ENCODE assay signal across 8 cellular contexts in the genomic region with DNA sequence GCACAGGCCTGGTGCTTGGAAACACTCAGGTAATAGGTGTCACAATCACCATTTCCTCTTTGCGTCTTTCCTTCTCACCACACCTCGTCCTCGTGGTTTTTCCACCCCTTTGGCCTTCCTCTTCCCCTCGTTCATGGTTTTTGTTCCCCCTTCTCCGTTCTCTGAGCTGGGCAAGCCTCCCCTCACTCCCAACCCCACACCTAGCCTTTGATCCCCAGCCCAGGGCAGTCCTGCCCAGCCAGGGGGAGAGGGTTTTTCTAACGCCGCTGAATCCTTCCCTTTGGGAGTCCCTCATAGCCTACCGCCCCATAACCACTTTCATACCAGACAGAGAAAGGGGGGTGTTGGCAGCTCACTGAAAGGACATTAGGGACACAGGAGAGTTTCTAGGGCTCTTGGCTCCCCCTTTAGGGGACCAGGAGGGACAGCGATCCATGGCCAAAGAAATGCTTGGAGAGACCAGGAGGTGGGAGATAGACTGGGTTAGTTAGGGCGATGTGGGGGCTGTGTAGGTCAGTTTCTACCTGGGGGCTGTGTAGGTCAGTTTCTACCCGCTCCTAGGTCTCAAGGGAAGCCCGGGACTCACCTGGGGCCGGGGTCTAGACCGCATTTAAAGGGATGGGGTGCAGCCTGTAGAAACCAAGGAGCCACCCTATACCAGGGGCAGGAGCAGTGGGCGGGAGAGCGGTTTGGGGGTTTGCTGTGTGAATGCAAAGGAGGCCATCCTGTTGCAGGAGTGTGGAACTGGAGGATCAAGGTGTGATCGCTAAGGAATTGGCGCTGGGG. TPM values are rescaled to one million over a fixed set of nuclear protein-coding genes. Genes with fewer than 3 reads are reported as not detected.
DNase-seq lines count a peak whose midpoint lies in the region; ATAC-seq, FAIRE-seq and TF ChIP-seq lines count a peak whose summit lies in the region.

No MANE protein-coding gene starts in this region.

- POLR2A ChIA-PET in endothelial cell of umbilical vein (lab: Charles Lee): no interaction called here

- FAIRE-seq in endothelial cell of umbilical vein (lab: Jason Lieb, UNC): peak; percentile 33

- CTCF ChIA-PET in endothelial cell of umbilical vein (lab: Charles Lee): interaction anchor here (0.9 to 6.2 kb wide), 5 partner anchors 10 to 120 kb away, joined by 5 to 130 read pairs (median 60); partner anchors contain the start of genes POP7 and SLC12A9

- H3K9me3 ChIP-seq in endothelial cell of umbilical vein (replicated peaks; ENCODE audit: control insufficient read depth, insufficient read depth, low read length): no peaks in the 10 kb centered on the region

- dilution Hi-C loops in endothelial cell of umbilical vein (cut with MboI; ENCODE audit: extremely low pct_ligation_motif_present, low sequenced_read_pairs): loop anchor here (25.0 kb wide), 1 partner anchor 114 kb away; the partner anchor contains the start of genes EPO and POP7

- H3K36me3 ChIP-seq in endothelial cell of umbilical vein (ENCODE audit: control insufficient read depth in 2 of 2, extremely low read depth in 1 of 2, insufficient read depth in 2 of 2, low read length in 2 of 2): peaks cover 15 to 23% of the 10 kb centered on the region in 2 experiments

- no peaks in the 10 kb centered on the region for H4K20me1 ChIP-seq in endothelial cell of umbilical vein (replicated peaks; ENCODE audit: control insufficient read depth, extremely low read depth, insufficient read depth, low read length)

- peak overlapping the region; percentile 25 for H3K27ac ChIP-seq in endothelial cell of umbilical vein (ENCODE audit: insufficient read depth, low read depth, low read length)

- H3K4me3 ChIP-seq in endothelial cell of umbilical vein (replicated peaks in 1 of 3; ENCODE audit: insufficient read depth in 1 of 3, low read depth in 1 of 3, low read length in 3 of 3): peak overlapping the region; percentile 88 to 92 (median 90)

- peak overlapping the region; percentile 89 for H3K4me2 ChIP-seq in endothelial cell of umbilical vein (ENCODE audit: insufficient read depth, low read length)

- peaks cover 28% of the 10 kb centered on the region for H3K4me1 Mint-ChIP-seq in neural crest cell

- peak; percentile 5 to 19 for TF ChIP-seq CTCF in endothelial cell of umbilical vein (IDR thresholded peaks at IDR 0.05; ENCODE audit: extremely low read depth in 1 of 2, insufficient read depth in 1 of 2, low read depth in 1 of 2, low read length in 2 of 2)
- peak; percentile 30 for TF ChIP-seq CTCF in neural crest cell (conservative IDR thresholded peaks at IDR 0.05)

- H3K9me1 ChIP-seq in endothelial cell of umbilical vein (replicated peaks; ENCODE audit: control insufficient read depth, extremely low read depth, insufficient read depth, low read length): no peaks in the 10 kb centered on the region

- no peaks in the 10 kb centered on the region for H3K27me3 ChIP-seq in endothelial cell of umbilical vein (ENCODE audit: control insufficient read depth in 2 of 2, insufficient read depth in 2 of 2, low read length in 2 of 2)

- peaks cover 3% of the 10 kb centered on the region for H3K27me3 Mint-ChIP-seq in neural crest cell (ENCODE audit: low read depth)

- H2AFZ ChIP-seq in endothelial cell of umbilical vein (ENCODE audit: low read depth, low read length): no peak overlapping the region

- no peak for TF ChIP-seq POLR2A in endothelial cell of umbilical vein (IDR thresholded peaks at IDR 0.05; ENCODE audit: low read depth, low read length)

- H3K27ac Mint-ChIP-seq in neural crest cell (ENCODE audit: unreplicated experiment): peak overlapping the region; percentile 97

- no peak for ATAC-seq in HG02610 (IDR thresholded peaks at IDR 0.05; ENCODE audit: unreplicated experiment)
- no peak for ATAC-seq in GM21515 (IDR thresholded peaks at IDR 0.05; ENCODE audit: unreplicated experiment)

- H3K4me3 Mint-ChIP-seq in neural crest cell: peak overlapping the region; percentile 98

- peaks cover 55% of the 10 kb centered on the region for H3K79me2 ChIP-seq in endothelial cell of umbilical vein (ENCODE audit: control insufficient read depth, insufficient read depth, low read length)

- no peaks in the 10 kb centered on the region for H3K9me3 Mint-ChIP-seq in neural crest cell

- intact Hi-C loops in endothelial cell of umbilical vein (cut with micrococcal nuclease): loop anchor here (1.0 kb wide), 1 partner anchor 26 kb away; the partner anchor contains the start of gene SLC12A9

- DNase-seq in NOMO-1 (lab: John Stamatoyannopoulos, UW; ENCODE audit: unreplicated experiment in 2 of 2): peak; percentile 42 to 44
- no peak for DNase-seq in NOMO-1 treated with dmso at 0.1 percent for 144 hours (lab: John Stamatoyannopoulos, UW; ENCODE audit: unreplicated experiment)
- peak; percentile 74 for DNase-seq in OCI-M1 (lab: John Stamatoyannopoulos, UW)
- DNase-seq in endothelial cell of umbilical vein (ENCODE audit: low read depth, low spot score): peak; percentile 47
- DNase-seq in neural crest cell (ENCODE audit: low read depth, low spot score): no peak
- DNase-seq in medulla oblongata (ENCODE audit: extremely low spot score): no peak

- peaks cover 23% of the 10 kb centered on the region for H3K4me1 ChIP-seq in endothelial cell of umbilical vein (ENCODE audit: control insufficient read depth, extremely low read depth, insufficient read depth, low read length)

- BruUV-seq in endothelial cell of umbilical vein (replicated peaks; lab: Mats Ljungman, UMichigan): TSS peak; percentile 39

- peak overlapping the region; percentile 76 for H3K9ac ChIP-seq in endothelial cell of umbilical vein (replicated peaks; ENCODE audit: extremely low read depth, insufficient read depth, low read length)

- H3K36me3 Mint-ChIP-seq in neural crest cell (ENCODE audit: low read depth): peaks cover 2% of the 10 kb centered on the region

TF ChIP-seq in endothelial cell of umbilical vein, 7 proteins besides CTCF, POLR2A, EP300 and RAD21:
- TF ChIP-seq EZH2 (IDR thresholded peaks at IDR 0.05; ENCODE audit: borderline replicate concordance, low read depth, low read length, severe bottlenecking): no peak
- no peak for TF ChIP-seq FOS (IDR thresholded peaks at IDR 0.05; ENCODE audit: borderline replicate concordance, insufficient read depth, low read length)
- no peak for TF ChIP-seq JUN (IDR thresholded peaks at IDR 0.05; ENCODE audit: borderline replicate concordance, insufficient read depth, insufficient read length, low read depth)
- TF ChIP-seq, protein P1, sequence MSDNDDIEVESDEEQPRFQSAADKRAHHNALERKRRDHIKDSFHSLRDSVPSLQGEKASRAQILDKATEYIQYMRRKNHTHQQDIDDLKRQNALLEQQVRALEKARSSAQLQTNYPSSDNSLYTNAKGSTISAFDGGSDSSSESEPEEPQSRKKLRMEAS (IDR thresholded peaks at IDR 0.05; ENCODE audit: insufficient read depth, insufficient read length): no peak

RNA-seq across cellular contexts. Expression of gene EPHB4, which starts 1.4 kb away (rescaled TPM):
- total RNA-seq in endothelial cell of umbilical vein: 148 and 193 TPM in 2 replicates
- 240 and 274 TPM in 2 replicates for polyA plus RNA-seq in endothelial cell of umbilical vein
- 252 and 260 TPM in 2 replicates for polyA plus RNA-seq in endothelial cell of umbilical vein (2011; cell fraction: cytosol; rRNA removed)
- polyA plus RNA-seq in endothelial cell of umbilical vein (2011; cell fraction: nucleus; rRNA removed): 262 and 267 TPM in 2 replicates
- polyA plus RNA-seq in endothelial cell of umbilical vein (2012): 170 and 173 TPM in 2 replicates
- 243 and 340 TPM in 2 replicates for polyA minus RNA-seq in endothelial cell of umbilical vein
- polyA minus RNA-seq in endothelial cell of umbilical vein (2011; cell fraction: cytosol; rRNA and poly(A)+ RNA removed): 24.2 TPM
- 99.7 and 134 TPM in 2 replicates for polyA minus RNA-seq in endothelial cell of umbilical vein (2011; cell fraction: nucleus; rRNA and poly(A)+ RNA removed)
- 80.4 and 84.5 TPM in 2 replicates for total RNA-seq in neural crest cell

RNA-seq across cellular contexts. Expression of gene SLC12A9, which starts 26.6 kb away (rescaled TPM):
- total RNA-seq in endothelial cell of umbilical vein (30.1 and 35.0 TPM in 2 replicates), neural crest cell (25.2 and 27.7 TPM in 2 replicates)
- polyA plus RNA-seq in endothelial cell of umbilical vein: 37.0 and 37.5 TPM in 2 replicates
- 16.4 and 21.1 TPM in 2 replicates for polyA plus RNA-seq in endothelial cell of umbilical vein (2011; cell fraction: cytosol; rRNA removed)
- polyA plus RNA-seq in endothelial cell of umbilical vein (2011; cell fraction: nucleus; rRNA removed): 62.1 and 65.2 TPM in 2 replicates
- 23.0 and 23.7 TPM in 2 replicates for polyA plus RNA-seq in endothelial cell of umbilical vein (2012)
- polyA minus RNA-seq in endothelial cell of umbilical vein: 29.1 and 35.8 TPM in 2 replicates
- 4.3 TPM for polyA minus RNA-seq in endothelial cell of umbilical vein (2011; cell fraction: cytosol; rRNA and poly(A)+ RNA removed)
- polyA minus RNA-seq in endothelial cell of umbilical vein (2011; cell fraction: nucleus; rRNA and poly(A)+ RNA removed): 13.5 and 18.8 TPM in 2 replicates

RNA-seq across cellular contexts. Expression of gene TRIP6, which starts 41.2 kb away (rescaled TPM):
- total RNA-seq in endothelial cell of umbilical vein (84.5 and 90.3 TPM in 2 replicates), neural crest cell (34.8 and 39.7 TPM in 2 replicates)
- 88.6 and 90.3 TPM in 2 replicates for polyA plus RNA-seq in endothelial cell of umbilical vein
- 69.4 and 77.1 TPM in 2 replicates for polyA plus RNA-seq in endothelial cell of umbilical vein (2011; cell fraction: cytosol; rRNA removed)
- 65.8 and 79.0 TPM in 2 replicates for polyA plus RNA-seq in endothelial cell of umbilical vein (2011; cell fraction: nucleus; rRNA removed)
- 60.3 and 63.1 TPM in 2 replicates for polyA plus RNA-seq in endothelial cell of umbilical vein (2012)
- 40.6 and 47.6 TPM in 2 replicates for polyA minus RNA-seq in endothelial cell of umbilical vein
- polyA minus RNA-seq in endothelial cell of umbilical vein (2011; cell fraction: cytosol; rRNA and poly(A)+ RNA removed): 36.6 TPM
- 14.4 and 21.5 TPM in 2 replicates for polyA minus RNA-seq in endothelial cell of umbilical vein (2011; cell fraction: nucleus; rRNA and poly(A)+ RNA removed)

RNA-seq across cellular contexts. Expression of gene SRRT, which starts 49.0 kb away (rescaled TPM):
- total RNA-seq in endothelial cell of umbilical vein (199 and 202 TPM in 2 replicates), neural crest cell (330 and 356 TPM in 2 replicates)
- 51.9 and 58.6 TPM in 2 replicates for polyA plus RNA-seq in endothelial cell of umbilical vein
- 56.1 and 57.3 TPM in 2 replicates for polyA plus RNA-seq in endothelial cell of umbilical vein (2011; cell fraction: cytosol; rRNA removed)
- 334 and 404 TPM in 2 replicates for polyA plus RNA-seq in endothelial cell of umbilical vein (2011; cell fraction: nucleus; rRNA removed)
- 88.7 and 117 TPM in 2 replicates for polyA plus RNA-seq in endothelial cell of umbilical vein (2012)
- 60.4 and 90.5 TPM in 2 replicates for polyA minus RNA-seq in endothelial cell of umbilical vein
- polyA minus RNA-seq in endothelial cell of umbilical vein (2011; cell fraction: cytosol; rRNA and poly(A)+ RNA removed): 52.0 TPM
- 66.1 and 79.9 TPM in 2 replicates for polyA minus RNA-seq in endothelial cell of umbilical vein (2011; cell fraction: nucleus; rRNA and poly(A)+ RNA removed)

Comparison
In these comparisons a context has a peak if more than half of its experiments do, and no peak if none do; other contexts are left out.
1. DNase-seq: peak in NOMO-1 (2 of 2), OCI-M1 (single experiment) and endothelial cell of umbilical vein (single experiment); none in NOMO-1 treated with dmso at 0.1 percent for 144 hours (single experiment), neural crest cell (single experiment) and medulla oblongata (single experiment).